ENCODE assay signal across 2 cellular contexts in genomic region chr12:64781374-64782029, GRCh38.
A peak's percentile ranks its signal among the peaks of the same experiment; 100 is the strongest.
TF ChIP-seq lines count a peak whose summit lies in the region.

No MANE protein-coding gene starts in this region.

TF ChIP-seq in A549, 52 proteins besides CTCF, POLR2A, EP300 and RAD21 (continued from another document):
- TF ChIP-seq CHD2 (IDR thresholded peaks at IDR 0.05; ENCODE audit: low read length, partially characterized antibody), result no peak
- no peak for TF ChIP-seq BCL3 (IDR thresholded peaks at IDR 0.05)
- no peak for TF ChIP-seq MAZ (IDR thresholded peaks at IDR 0.05; ENCODE audit: borderline replicate concordance, low read depth, low read length)
- no peak for TF ChIP-seq NPAS2 (CRISPR knock-in tag; IDR thresholded peaks at IDR 0.05; ENCODE audit: borderline replicate concordance)
- 0 out of 2 replicates have a peak, but pooled peaks have one; percentile 31 for TF ChIP-seq RNF2 (IDR thresholded peaks at IDR 0.05; ENCODE audit: borderline replicate concordance, low read depth)

TF ChIP-seq in H1, 55 proteins besides CTCF, POLR2A, EP300 and RAD21:
- peak; percentile 7 for TF ChIP-seq E2F6 (IDR thresholded peaks at IDR 0.05)
- no peak for TF ChIP-seq CTBP2 (IDR thresholded peaks at IDR 0.05; ENCODE audit: borderline replicate concordance, insufficient read depth, insufficient read length, low read length)
- TF ChIP-seq TAF7 (optimal IDR thresholded peaks at IDR 0.05; ENCODE audit: borderline replicate concordance, low read depth, low read length), result no peak
- TF ChIP-seq ATF3 (IDR thresholded peaks at IDR 0.05; ENCODE audit: insufficient read depth, low read depth, low read length), result no peak
- no peak for TF ChIP-seq CHD7 (IDR thresholded peaks at IDR 0.05; ENCODE audit: insufficient replicate concordance, low read length)
- TF ChIP-seq SP4 (IDR thresholded peaks at IDR 0.05; ENCODE audit: low read length), result no peak
- no peak for TF ChIP-seq SP2 (IDR thresholded peaks at IDR 0.05; ENCODE audit: low read length)
- TF ChIP-seq TEAD4 (IDR thresholded peaks at IDR 0.05; ENCODE audit: low read depth, low read length), result no peak
- no peak for TF ChIP-seq KDM1A (IDR thresholded peaks at IDR 0.05; ENCODE audit: borderline replicate concordance, low read length)
- peak; percentile 58 for TF ChIP-seq EZH2 (IDR thresholded peaks at IDR 0.05; ENCODE audit: low read depth, low read length, severe bottlenecking)
- TF ChIP-seq TAF1 (IDR thresholded peaks at IDR 0.05; ENCODE audit: low read depth, low read length), result 0 out of 2 replicates have a peak, but pooled peaks have one; percentile 19
- no peak for TF ChIP-seq SIRT6 (IDR thresholded peaks at IDR 0.05; ENCODE audit: low read length)
- TF ChIP-seq SUZ12 (IDR thresholded peaks at IDR 0.05; ENCODE audit: low read length), result peak; percentile 21; the same call in 1 of the 2 replicates
TF ChIP-seq in H1: peak in this region for 4.
